In genomic region chr12:48883305-48884171, GRCh38 we compare ENCODE assay signal across 1 cellular context.
TF ChIP-seq lines count a peak whose summit lies in the region.

No MANE protein-coding gene starts in this region.

TF ChIP-seq in HepG2, 621 proteins besides CTCF, POLR2A, EP300 and RAD21 (continued from another document and continues in another):
- TF ChIP-seq RERE (CRISPR knock-in tag; IDR thresholded peaks at IDR 0.05; ENCODE audit: low read depth) (no peak), ZNF567 (CRISPR knock-in tag; IDR thresholded peaks at IDR 0.05; ENCODE audit: borderline replicate concordance) (no peak), SIN3B (IDR thresholded peaks at IDR 0.05; ENCODE audit: low read length) (no peak), HMGA1 (CRISPR knock-in tag; conservative IDR thresholded peaks at IDR 0.05) (no peak), ZNF709 (CRISPR knock-in tag; IDR thresholded peaks at IDR 0.05) (no peak), ZBTB1 (CRISPR knock-in tag; IDR thresholded peaks at IDR 0.05; ENCODE audit: borderline replicate concordance) (no peak), CSRNP2 (CRISPR knock-in tag; conservative IDR thresholded peaks at IDR 0.05; ENCODE audit: low read depth) (no peak), U2AF2 (IDR thresholded peaks at IDR 0.05; ENCODE audit: low read depth, low read length) (no peak), ZNF687 (CRISPR knock-in tag; IDR thresholded peaks at IDR 0.05) (peak; percentile 57), ZNF142 (CRISPR knock-in tag; IDR thresholded peaks at IDR 0.05) (no peak), ZBTB49 (CRISPR knock-in tag; IDR thresholded peaks at IDR 0.05; ENCODE audit: borderline replicate concordance) (no peak), MIER2 (CRISPR knock-in tag; IDR thresholded peaks at IDR 0.05) (no peak), POLR2G (IDR thresholded peaks at IDR 0.05; ENCODE audit: low read depth, low read length) (no peak), ZNF776 (CRISPR knock-in tag; IDR thresholded peaks at IDR 0.05) (no peak), GTF3A (CRISPR knock-in tag; conservative IDR thresholded peaks at IDR 0.05) (no peak), ZSCAN25 (CRISPR knock-in tag; IDR thresholded peaks at IDR 0.05) (no peak), ZNF660 (CRISPR knock-in tag; IDR thresholded peaks at IDR 0.05; ENCODE audit: borderline replicate concordance, low read depth) (no peak), ZBTB34 (CRISPR knock-in tag; IDR thresholded peaks at IDR 0.05) (0 out of 2 replicates have a peak, but pooled peaks have one; percentile 20), CCAR2 (optimal IDR thresholded peaks at IDR 0.05; ENCODE audit: low read depth, low read length) (no peak), HES4 (CRISPR knock-in tag; IDR thresholded peaks at IDR 0.05; ENCODE audit: borderline replicate concordance) (no peak), JARID2 (CRISPR knock-in tag; IDR thresholded peaks at IDR 0.05; ENCODE audit: insufficient replicate concordance) (no peak), PTBP1 (IDR thresholded peaks at IDR 0.05; ENCODE audit: low read depth, low read length, poor library complexity, severe bottlenecking) (no peak), BHLHE40 (IDR thresholded peaks at IDR 0.05; ENCODE audit: low read length) (no peak), ZNF784 (CRISPR knock-in tag; IDR thresholded peaks at IDR 0.05; ENCODE audit: borderline replicate concordance) (0 out of 2 replicates have a peak, but pooled peaks have one; percentile 44), ZGPAT (CRISPR knock-in tag; IDR thresholded peaks at IDR 0.05) (no peak), RBM39 (IDR thresholded peaks at IDR 0.05; ENCODE audit: low read depth, low read length, poor library complexity, severe bottlenecking) (no peak), RBAK (CRISPR knock-in tag; IDR thresholded peaks at IDR 0.05) (no peak), RCOR2 (CRISPR knock-in tag; IDR thresholded peaks at IDR 0.05) (no peak), RFX3 (CRISPR knock-in tag; IDR thresholded peaks at IDR 0.05) (no peak), ZNF44 (CRISPR knock-in tag; IDR thresholded peaks at IDR 0.05) (no peak)
